Comparison of ENCODE assay signal across 1 cellular context in the genomic region with DNA sequence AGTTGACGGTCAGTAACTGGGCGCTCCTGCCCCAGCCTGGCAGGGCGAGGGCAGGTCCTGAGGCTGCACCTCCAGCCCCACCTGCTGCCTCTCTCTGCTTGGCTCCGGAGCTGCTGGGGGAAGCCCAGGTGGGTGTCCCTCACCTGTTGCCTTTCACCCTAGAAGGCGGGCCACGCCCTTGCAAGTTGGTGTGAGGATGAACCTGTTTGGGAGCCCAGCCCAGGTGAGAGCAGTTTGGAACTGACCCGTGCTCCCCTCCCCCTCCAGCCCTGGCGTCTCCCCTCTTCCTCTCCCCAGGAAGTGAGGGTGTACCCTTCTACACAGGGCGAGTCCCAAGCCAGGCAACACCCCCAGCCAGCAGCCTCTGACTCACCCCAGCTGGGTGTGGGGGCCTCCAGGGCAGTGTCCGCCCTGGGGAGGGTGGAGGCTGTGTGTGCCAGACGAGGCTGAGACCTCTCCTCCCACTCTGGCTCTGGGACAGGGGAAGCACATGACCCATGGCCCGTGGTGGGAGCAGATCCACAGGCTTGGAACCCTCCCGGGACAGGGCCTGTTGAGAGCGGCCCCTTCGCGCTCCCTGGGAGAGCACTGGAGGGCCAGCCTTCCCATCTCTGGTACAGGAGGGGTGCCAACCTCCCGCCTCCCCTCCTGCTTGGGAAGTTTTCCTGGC.
A peak's percentile ranks its signal among the peaks of the same experiment; 100 is the strongest.
TF ChIP-seq lines count a peak whose summit lies in the region.

No MANE protein-coding gene starts in this region.

TF ChIP-seq in SK-N-SH, 30 proteins besides CTCF, POLR2A, EP300 and RAD21 (continued from another document):
- TF ChIP-seq, protein P1, sequence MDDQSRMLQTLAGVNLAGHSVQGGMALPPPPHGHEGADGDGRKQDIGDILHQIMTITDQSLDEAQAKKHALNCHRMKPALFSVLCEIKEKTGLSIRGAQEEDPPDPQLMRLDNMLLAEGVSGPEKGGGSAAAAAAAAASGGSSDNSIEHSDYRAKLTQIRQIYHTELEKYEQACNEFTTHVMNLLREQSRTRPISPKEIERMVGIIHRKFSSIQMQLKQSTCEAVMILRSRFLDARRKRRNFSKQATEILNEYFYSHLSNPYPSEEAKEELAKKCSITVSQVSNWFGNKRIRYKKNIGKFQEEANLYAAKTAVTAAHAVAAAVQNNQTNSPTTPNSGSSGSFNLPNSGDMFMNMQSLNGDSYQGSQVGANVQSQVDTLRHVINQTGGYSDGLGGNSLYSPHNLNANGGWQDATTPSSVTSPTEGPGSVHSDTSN (IDR thresholded peaks at IDR 0.05) = 0 out of 2 replicates have a peak, but pooled peaks have one; percentile 41
- TF ChIP-seq, protein P2, sequence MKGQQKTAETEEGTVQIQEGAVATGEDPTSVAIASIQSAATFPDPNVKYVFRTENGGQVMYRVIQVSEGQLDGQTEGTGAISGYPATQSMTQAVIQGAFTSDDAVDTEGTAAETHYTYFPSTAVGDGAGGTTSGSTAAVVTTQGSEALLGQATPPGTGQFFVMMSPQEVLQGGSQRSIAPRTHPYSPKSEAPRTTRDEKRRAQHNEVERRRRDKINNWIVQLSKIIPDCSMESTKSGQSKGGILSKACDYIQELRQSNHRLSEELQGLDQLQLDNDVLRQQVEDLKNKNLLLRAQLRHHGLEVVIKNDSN (IDR thresholded peaks at IDR 0.05; ENCODE audit: borderline replicate concordance, low read depth) = peak; percentile 63
- TF ChIP-seq GATA2 (CRISPR knock-in tag; IDR thresholded peaks at IDR 0.05) = no peak
- no peak for TF ChIP-seq CHD2 (IDR thresholded peaks at IDR 0.05; ENCODE audit: low read length, partially characterized antibody)
- TF ChIP-seq, protein P3, sequence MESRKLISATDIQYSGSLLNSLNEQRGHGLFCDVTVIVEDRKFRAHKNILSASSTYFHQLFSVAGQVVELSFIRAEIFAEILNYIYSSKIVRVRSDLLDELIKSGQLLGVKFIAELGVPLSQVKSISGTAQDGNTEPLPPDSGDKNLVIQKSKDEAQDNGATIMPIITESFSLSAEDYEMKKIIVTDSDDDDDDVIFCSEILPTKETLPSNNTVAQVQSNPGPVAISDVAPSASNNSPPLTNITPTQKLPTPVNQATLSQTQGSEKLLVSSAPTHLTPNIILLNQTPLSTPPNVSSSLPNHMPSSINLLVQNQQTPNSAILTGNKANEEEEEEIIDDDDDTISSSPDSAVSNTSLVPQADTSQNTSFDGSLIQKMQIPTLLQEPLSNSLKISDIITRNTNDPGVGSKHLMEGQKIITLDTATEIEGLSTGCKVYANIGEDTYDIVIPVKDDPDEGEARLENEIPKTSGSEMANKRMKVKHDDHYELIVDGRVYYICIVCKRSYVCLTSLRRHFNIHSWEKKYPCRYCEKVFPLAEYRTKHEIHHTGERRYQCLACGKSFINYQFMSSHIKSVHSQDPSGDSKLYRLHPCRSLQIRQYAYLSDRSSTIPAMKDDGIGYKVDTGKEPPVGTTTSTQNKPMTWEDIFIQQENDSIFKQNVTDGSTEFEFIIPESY (IDR thresholded peaks at IDR 0.05; ENCODE audit: borderline replicate concordance, low read depth) = no peak
- TF ChIP-seq FOSL2 (IDR thresholded peaks at IDR 0.05; ENCODE audit: borderline replicate concordance, low read depth) = peak; percentile 85
TF ChIP-seq in SK-N-SH: peak in this region for 6.
